In genomic region chrX:49155243-49155899, GRCh38 we compare ENCODE assay signal across 8 cellular contexts. TPM values are rescaled to one million over a fixed set of nuclear protein-coding genes. Genes with fewer than 3 reads are reported as not detected.
A peak's percentile ranks its signal among the peaks of the same experiment; 100 is the strongest.
DNase-seq lines count a peak whose midpoint lies in the region; ATAC-seq, FAIRE-seq and TF ChIP-seq lines count a peak whose summit lies in the region.

No MANE protein-coding gene starts in this region.

- DNase-seq in ELF-1 (ENCODE audit: low read depth, low spot score) (peak; percentile 90), PC-9 (peak; percentile 37 to 51), bronchial epithelial cell (ENCODE audit: low read depth) (peak; percentile 78), immature natural killer cell (peak in 2 of 3 donors; percentile 25 to 31), H4 (ENCODE audit: low spot score) (no peak)
- peak; percentile 39 for DNase-seq in stimulated activated CD4-positive, alpha-beta T cell treated with anti-CD3 and anti-CD28 coated beads, Interleukin-1b, Interleukin-23, amount 100 ng/mL, for 48 hours

- peak overlapping the region; percentile 89 to 92 (median 92) for H3K4me3 Mint-ChIP-seq in immature natural killer cell

- peaks cover 12 to 16% of the 10 kb centered on the region in 2 donors for H3K4me1 Mint-ChIP-seq in immature natural killer cell

- H3K27me3 ChIP-seq in PC-9 (ENCODE audit: insufficient read depth, low read depth): no peaks in the 10 kb centered on the region
- H3K27me3 ChIP-seq in bronchial epithelial cell (ENCODE audit: control insufficient read depth, insufficient read depth, low read length): no peaks in the 10 kb centered on the region

- peak; percentile 10 for ATAC-seq in HG03175 (IDR thresholded peaks at IDR 0.05; ENCODE audit: unreplicated experiment)
- no peak for ATAC-seq in GM21528 (IDR thresholded peaks at IDR 0.05; ENCODE audit: low FRiP score, unreplicated experiment)

- H3K9me2 ChIP-seq in PC-9 (ENCODE audit: insufficient read depth): no peaks in the 10 kb centered on the region

- no peaks in the 10 kb centered on the region; the same call in 1 of the 2 replicates for H3F3A ChIP-seq in PC-9 (ENCODE audit: insufficient read depth, low read depth)

- no peaks in the 10 kb centered on the region for H3K9me3 ChIP-seq in PC-9 (ENCODE audit: insufficient read depth, low read depth)

- H4K20me1 ChIP-seq in PC-9 (ENCODE audit: insufficient read depth): no peaks in the 10 kb centered on the region

- no peaks in the 10 kb centered on the region for H3K79me2 ChIP-seq in PC-9 (ENCODE audit: low read depth)

- CTCF ChIA-PET in PC-9 (lab: Charles Lee): interaction anchor here (0.6 to 0.9 kb wide), 3 partner anchors 29 to 36 kb away, joined by 3 to 5 read pairs (median 3); partner anchors contain the start of gene GPKOW

- no peaks in the 10 kb centered on the region for H3K9me3 Mint-ChIP-seq in immature natural killer cell

- POLR2A ChIA-PET in PC-9 (lab: Charles Lee; ENCODE audit: unreplicated experiment): interaction anchor here (0.8 kb wide), 1 partner anchor 17 kb away, joined by 3 read pairs; no protein-coding TSS in a partner anchor

- H3K36me3 ChIP-seq in PC-9 (ENCODE audit: low read depth) (no peaks in the 10 kb centered on the region), bronchial epithelial cell (ENCODE audit: control insufficient read depth, insufficient read depth, low read length) (no peaks in the 10 kb centered on the region)

- FAIRE-seq in bronchial epithelial cell (lab: Jason Lieb, UNC): no peak

- H3K4me3 ChIP-seq in PC-9: peak overlapping the region; percentile 56; the same call in 1 of the 2 replicates
- H3K4me3 ChIP-seq in bronchial epithelial cell (ENCODE audit: low read depth, low read length): peak overlapping the region; percentile 60

- BruUV-seq in PC-9 (replicated peaks; lab: Mats Ljungman, UMichigan): TSS peak; percentile 73

- intact Hi-C loops in PC-9 (cut with micrococcal nuclease; ENCODE audit: unreplicated experiment): loop anchor here (1.0 kb wide), 1 partner anchor 112 kb away; the partner anchor contains the start of gene TFE3

- peaks cover 2 to 13% (median 5%) of the 10 kb centered on the region in 3 donors for H3K27me3 Mint-ChIP-seq in immature natural killer cell (ENCODE audit: low read depth in 3 of 3)

- H3K27ac Mint-ChIP-seq in immature natural killer cell: peak overlapping the region; percentile 89 to 97 (median 92)

- no peak for TF ChIP-seq CTCF in PC-9 (conservative IDR thresholded peaks at IDR 0.05)
- no peak for TF ChIP-seq CTCF in bronchial epithelial cell (IDR thresholded peaks at IDR 0.05; ENCODE audit: insufficient read depth, low read length, severe bottlenecking)

- H3K27ac ChIP-seq in PC-9: peak overlapping the region; percentile 84

- peak overlapping the region; percentile 70 for H3K4me2 ChIP-seq in PC-9

- H3K36me3 Mint-ChIP-seq in immature natural killer cell: no peaks in the 10 kb centered on the region

- H2AFZ ChIP-seq in PC-9: no peak overlapping the region

- no peaks in the 10 kb centered on the region for H3K4me1 ChIP-seq in PC-9 (replicated peaks; ENCODE audit: insufficient read depth)

RNA-seq across cellular contexts. Expression of gene MAGIX, which starts 7.2 kb away (rescaled TPM):
- total RNA-seq in PC-9 (2021): 1.8 and 2.0 TPM in 2 replicates
- 3.7 and 4.6 TPM in 2 replicates for total RNA-seq in bronchial epithelial cell
- polyA plus RNA-seq in immature natural killer cell: 1 to 10 TPM in 2 of 3 donors, under 1 TPM in 1; 0.96 to 2.2 (median 1.6) TPM
- total RNA-seq in H4 (2014; rRNA removed; shearing (Covaris generic)): 0.48 and 2.3 TPM in 2 replicates

RNA-seq across cellular contexts. Expression of gene PLP2, which starts 16.3 kb away (rescaled TPM):
- total RNA-seq in PC-9 (2021): 90.0 and 94.5 TPM in 2 replicates
- total RNA-seq in bronchial epithelial cell: 16.8 and 20.4 TPM in 2 replicates
- polyA plus RNA-seq in immature natural killer cell: 10 to 100 TPM; 40.5 to 64.6 (median 45.7) TPM
- total RNA-seq in H4 (2014; rRNA removed; shearing (Covaris generic)): 94.5 and 137 TPM in 2 replicates

RNA-seq across cellular contexts. Expression of gene PRICKLE3, which starts 30.8 kb away (rescaled TPM):
- total RNA-seq in PC-9 (2021): 13.1 and 13.5 TPM in 2 replicates
- total RNA-seq in bronchial epithelial cell: 12.1 and 13.4 TPM in 2 replicates
- polyA plus RNA-seq in immature natural killer cell: 1 to 10 TPM in 2 of 3 donors, not detected in 1; 2.1 to 4.1 TPM
- total RNA-seq in H4 (2014; rRNA removed; shearing (Covaris generic)): 2.5 and 6.8 TPM in 2 replicates

RNA-seq across cellular contexts. Expression of gene GPKOW, which starts 31.8 kb away (rescaled TPM):
- 12.8 and 17.6 TPM in 2 replicates for total RNA-seq in PC-9 (2021)
- 22.6 and 31.4 TPM in 2 replicates for total RNA-seq in bronchial epithelial cell
- polyA plus RNA-seq in immature natural killer cell: 10 to 100 TPM; 26.3 to 55.3 (median 27.2) TPM
- total RNA-seq in H4 (2014; rRNA removed; shearing (Covaris generic)): 18.1 and 24.6 TPM in 2 replicates

RNA-seq across cellular contexts. Expression of gene SYP, which starts 44.6 kb away (rescaled TPM):
- 0.44 and 0.63 TPM in 2 replicates for total RNA-seq in PC-9 (2021)
- under 0.01 TPM in 2 replicates for total RNA-seq in bronchial epithelial cell
- polyA plus RNA-seq in immature natural killer cell: under 1 TPM in 2 of 3 donors, not detected in 1; 0.29 to 0.43 TPM
- total RNA-seq in H4 (2014; rRNA removed; shearing (Covaris generic)): 0.19 TPM in 1 of 2 replicates, not detected in the other
